Comparison of ENCODE assay signal across 9 cellular contexts in genomic region chrX:154596290-154596929, GRCh38. TPM values are rescaled to one million over a fixed set of nuclear protein-coding genes. Genes with fewer than 3 reads are reported as not detected.
DNase-seq lines count a peak whose midpoint lies in the region; ATAC-seq and TF ChIP-seq lines count a peak whose summit lies in the region.
"Had no signal": no experiment of that assay in that cellular context is flagged by ENCODE, and none has a peak within 500 bp of the region (broad histone marks: within the 10 kb centered on the region; RNA-seq: fewer than 3 reads in every experiment).

No MANE protein-coding gene starts in this region.

- no peaks in the 10 kb centered on the region for H3K36me3 Mint-ChIP-seq in T-helper 2 cell treated with Interferon-gamma antibody and Interleukin-4, amounts not matched to agents 5 μg/mL and 100 μg/mL, for 36 hours (ENCODE audit: low read depth)

- H3K4me3 Mint-ChIP-seq in T-helper 2 cell treated with Interferon-gamma antibody and Interleukin-4, amounts not matched to agents 5 μg/mL and 100 μg/mL, for 36 hours: no peak overlapping the region

- TF ChIP-seq CTCF in omental fat pad (IDR thresholded peaks at IDR 0.05): no peak

- peaks cover 11% of the 10 kb centered on the region for H3K4me1 Mint-ChIP-seq in T-helper 2 cell treated with Interferon-gamma antibody and Interleukin-4, amounts not matched to agents 5 μg/mL and 100 μg/mL, for 36 hours (ENCODE audit: low read depth)

- peaks cover 6% of the 10 kb centered on the region for H3K27me3 Mint-ChIP-seq in T-helper 2 cell treated with Interferon-gamma antibody and Interleukin-4, amounts not matched to agents 5 μg/mL and 100 μg/mL, for 36 hours (ENCODE audit: low read depth)

- H3K9me3 Mint-ChIP-seq in T-helper 2 cell treated with Interferon-gamma antibody and Interleukin-4, amounts not matched to agents 5 μg/mL and 100 μg/mL, for 36 hours: no peaks in the 10 kb centered on the region

- H3K27ac Mint-ChIP-seq in T-helper 2 cell treated with Interferon-gamma antibody and Interleukin-4, amounts not matched to agents 5 μg/mL and 100 μg/mL, for 36 hours: no peak overlapping the region

- ATAC-seq in omental fat pad (ENCODE audit: low FRiP score): peak; percentile 55
- ATAC-seq in GM18502 (IDR thresholded peaks at IDR 0.05; ENCODE audit: poor library complexity, unreplicated experiment): no peak
- no peak for ATAC-seq in GM21367 (IDR thresholded peaks at IDR 0.05; ENCODE audit: unreplicated experiment)
- ATAC-seq: SK-N-SH treated with all-trans-retinoic acid at 6 μM for 48 hours had no signal

- DNase-seq in H4 (ENCODE audit: low spot score) (peak; percentile 79), NOMO-1 (lab: John Stamatoyannopoulos, UW; ENCODE audit: unreplicated experiment in 2 of 2) (peak; percentile 20 to 28), epidermal melanocyte (ENCODE audit: insufficient read length, low spot score) (peak; percentile 19), omental fat pad (ENCODE audit: low spot score) (no peak)
- DNase-seq in T-helper 2 cell treated with Interferon-gamma antibody and Interleukin-4, amounts not matched to agents 5 μg/mL and 100 μg/mL, for 36 hours (ENCODE audit: low spot score): no peak

RNA-seq across cellular contexts. Expression of gene CTAG1A, which starts 11.5 kb away (rescaled TPM):
- total RNA-seq in H4 (2014; rRNA removed; shearing (Covaris generic)): not detected in 2 replicates
- total RNA-seq in omental fat pad: not detected
- total RNA-seq: liver had no signal

RNA-seq across cellular contexts. Expression of gene CTAG1B, which starts 22.7 kb away (rescaled TPM):
- not detected in 2 replicates for total RNA-seq in H4 (2014; rRNA removed; shearing (Covaris generic))
- not detected for total RNA-seq in omental fat pad
- total RNA-seq: liver had no signal

RNA-seq across cellular contexts. Expression of gene IKBKG, which starts 49.0 kb away (rescaled TPM):
- total RNA-seq in H4 (2014; rRNA removed; shearing (Covaris generic)): 20.1 and 23.0 TPM in 2 replicates
- 10 to 100 TPM in 3 of 4 donors, 1 to 10 TPM in 1; 7.5 to 15.4 (median 12.3) TPM for total RNA-seq in omental fat pad

RNA-seq across cellular contexts. Expression of gene G6PD, which starts 49.8 kb away (rescaled TPM):
- total RNA-seq in H4 (2014; rRNA removed; shearing (Covaris generic)): 329 and 350 TPM in 2 replicates
- total RNA-seq in omental fat pad: 10 to 100 TPM; 42.1 to 76.7 (median 58.5) TPM

RNA-seq across cellular contexts. Expression of gene CTAG2, which starts 57.0 kb away (rescaled TPM):
- total RNA-seq in H4 (2014; rRNA removed; shearing (Covaris generic)): not detected in 2 replicates
- not detected for total RNA-seq in omental fat pad
- total RNA-seq: liver had no signal

Comparison
In these comparisons a context has a peak if more than half of its experiments do, and no peak if none do; other contexts are left out.
1. DNase-seq: peak in H4 (single experiment), NOMO-1 (2 of 2) and epidermal melanocyte (single experiment); none in omental fat pad (single experiment) and T-helper 2 cell treated with Interferon-gamma antibody and Interleukin-4, amounts not matched to agents 5 μg/mL and 100 μg/mL, for 36 hours (single experiment).